Comparison of ENCODE assay signal across 8 cellular contexts in the genomic region with DNA sequence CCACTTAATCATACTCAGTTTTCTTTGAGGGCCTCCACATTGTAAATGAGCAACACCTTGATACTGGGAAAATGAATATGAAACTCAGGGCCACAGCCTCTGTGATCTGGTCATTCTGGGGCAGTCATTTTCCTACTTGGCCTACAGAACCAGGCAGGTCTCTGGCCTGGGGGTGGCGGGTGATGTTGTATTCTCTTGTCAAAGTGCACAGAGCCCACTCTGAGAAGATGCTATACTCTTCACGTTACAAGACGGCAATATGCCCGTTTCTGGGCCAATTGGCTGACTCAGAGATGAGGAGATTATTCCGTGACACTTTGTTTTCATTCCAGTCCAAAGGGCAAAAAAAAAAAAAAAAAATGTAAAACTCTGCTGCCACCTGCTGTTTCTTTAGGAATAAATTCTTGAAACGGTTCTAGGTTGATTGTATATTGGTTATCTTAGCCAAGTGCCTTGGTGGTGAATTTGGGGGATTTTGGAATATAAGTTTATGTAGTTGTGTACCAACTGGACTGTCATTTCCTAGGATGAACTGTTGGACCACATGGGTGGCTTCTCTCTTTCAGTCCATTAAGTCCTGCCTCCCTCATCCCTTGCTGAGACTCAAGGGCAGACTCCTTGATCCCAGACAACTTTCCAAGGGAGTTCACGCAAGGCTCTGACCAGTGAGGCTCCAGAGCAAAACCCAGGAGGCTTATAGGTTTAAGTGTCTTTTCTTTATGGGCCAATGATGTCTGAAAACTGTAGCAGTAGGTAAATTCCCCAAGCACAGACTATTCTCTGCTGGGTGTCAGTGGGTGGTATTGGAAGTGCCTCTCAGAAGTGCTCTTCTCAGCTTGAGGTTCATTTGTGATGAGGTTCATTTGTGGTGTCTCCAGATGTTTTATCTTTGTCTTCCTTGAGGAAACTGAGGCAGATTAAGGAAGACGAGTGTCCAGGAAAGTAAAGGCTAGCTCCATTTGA. TPM values are rescaled to one million over a fixed set of nuclear protein-coding genes. Genes with fewer than 3 reads are reported as not detected.
DNase-seq lines count a peak whose midpoint lies in the region; ATAC-seq and TF ChIP-seq lines count a peak whose summit lies in the region.

No MANE protein-coding gene starts in this region.

- H4K20me1 ChIP-seq in DND-41 (ENCODE audit: insufficient read depth, low read length) = no peaks in the 10 kb centered on the region
- no peaks in the 10 kb centered on the region for H4K20me1 ChIP-seq in osteoblast (ENCODE audit: insufficient read depth, low read length)

- 0 out of 4 replicates have a peak overlapping the region, but pooled peaks of 1 of the 2 experiments have one; percentile 28 for H3K4me3 ChIP-seq in DND-41 (ENCODE audit: low read depth in 1 of 2, low read length in 2 of 2)
- peak overlapping the region; percentile 16 for H3K4me3 ChIP-seq in osteoblast (ENCODE audit: insufficient read depth, low read length)

- DNase-seq in DND-41 (peak; percentile 27), NOMO-1 treated with dmso at 0.1 percent for 144 hours (lab: John Stamatoyannopoulos, UW; ENCODE audit: unreplicated experiment) (peak; percentile 20), fibroblast of the conjunctiva (ENCODE audit: low read depth) (peak; percentile 92), osteoblast (ENCODE audit: insufficient read length, low spot score, missing footprints) (no peak)
- DNase-seq in activated T-cell treated with anti-CD3 and anti-CD28 coated beads, Interleukin-2, amount 50 U/mL, for 48 hours = peak; percentile 69 to 73

- H3K36me3 ChIP-seq in DND-41 (ENCODE audit: insufficient read depth, low read length) (no peaks in the 10 kb centered on the region), osteoblast (ENCODE audit: insufficient read depth, low read length) (no peaks in the 10 kb centered on the region)

- H3K4me1 ChIP-seq in DND-41 (ENCODE audit: insufficient read depth, low read length) (peaks cover 15% of the 10 kb centered on the region), osteoblast (ENCODE audit: insufficient read depth, low read length) (peaks cover 56% of the 10 kb centered on the region)

- H3K79me2 ChIP-seq in DND-41 (ENCODE audit: insufficient read depth, low read length) = no peaks in the 10 kb centered on the region
- H3K79me2 ChIP-seq in osteoblast (ENCODE audit: insufficient read depth, low read length) = no peaks in the 10 kb centered on the region

- H2AFZ ChIP-seq in DND-41 (ENCODE audit: low read depth, low read length) (peak overlapping the region; percentile 32), osteoblast (ENCODE audit: low read length) (no peak overlapping the region)

- TF ChIP-seq CTCF in DND-41 (IDR thresholded peaks at IDR 0.05; ENCODE audit: borderline replicate concordance, extremely low read depth, low read length, poor library complexity, severe bottlenecking) = peak; percentile 70
- peak; percentile 67 for TF ChIP-seq CTCF in osteoblast (IDR thresholded peaks at IDR 0.05; ENCODE audit: extremely low read depth, low read depth, low read length)

- H3K9me3 ChIP-seq in DND-41 (ENCODE audit: insufficient read depth, low read length, severe bottlenecking) (no peaks in the 10 kb centered on the region), osteoblast (ENCODE audit: low read depth, low read length) (no peaks in the 10 kb centered on the region)

- H3K27me3 ChIP-seq in DND-41 (ENCODE audit: insufficient read depth, low read length, poor library complexity) = peaks cover 29% of the 10 kb centered on the region
- no peaks in the 10 kb centered on the region for H3K27me3 ChIP-seq in osteoblast (ENCODE audit: insufficient read depth, low read length)

- ATAC-seq in DND-41 (ENCODE audit: insufficient read depth, low read depth) = peak; percentile 77
- peak; percentile 43 for ATAC-seq in HG02870 (IDR thresholded peaks at IDR 0.05; ENCODE audit: unreplicated experiment)
- ATAC-seq in GM19397 (IDR thresholded peaks at IDR 0.05; ENCODE audit: unreplicated experiment) = no peak
- ATAC-seq in HG02623 (IDR thresholded peaks at IDR 0.05; ENCODE audit: unreplicated experiment) = no peak

- H3K9ac ChIP-seq in DND-41 (ENCODE audit: low read depth, low read length) = peak overlapping the region; percentile 4; the same call in 1 of the 2 replicates

- peak overlapping the region; percentile 59 for H3K4me2 ChIP-seq in DND-41 (ENCODE audit: insufficient read depth, low read length)
- H3K4me2 ChIP-seq in osteoblast (ENCODE audit: insufficient read depth, low read length) = peak overlapping the region; percentile 58

- H3K27ac ChIP-seq in DND-41 (ENCODE audit: low read length) (no peak overlapping the region; the same call in 1 of the 2 replicates), osteoblast (ENCODE audit: low read depth, low read length) (peak overlapping the region; percentile 92)

RNA-seq across cellular contexts. Expression of a gene that starts 18.2 kb away (rescaled TPM):
- 240 and 250 TPM in 2 replicates for total RNA-seq in osteoblast

RNA-seq across cellular contexts. Expression of a gene that starts 29.1 kb away (rescaled TPM):
- total RNA-seq in osteoblast = 61.2 and 71.0 TPM in 2 replicates

Comparison
In these comparisons a context has a peak if more than half of its experiments do, and no peak if none do; other contexts are left out.
1. ATAC-seq: peak in DND-41 (single experiment) and HG02870 (single experiment); none in GM19397 (single experiment) and HG02623 (single experiment).